Comparison of ENCODE assay signal across 24 cellular contexts in the genomic region with DNA sequence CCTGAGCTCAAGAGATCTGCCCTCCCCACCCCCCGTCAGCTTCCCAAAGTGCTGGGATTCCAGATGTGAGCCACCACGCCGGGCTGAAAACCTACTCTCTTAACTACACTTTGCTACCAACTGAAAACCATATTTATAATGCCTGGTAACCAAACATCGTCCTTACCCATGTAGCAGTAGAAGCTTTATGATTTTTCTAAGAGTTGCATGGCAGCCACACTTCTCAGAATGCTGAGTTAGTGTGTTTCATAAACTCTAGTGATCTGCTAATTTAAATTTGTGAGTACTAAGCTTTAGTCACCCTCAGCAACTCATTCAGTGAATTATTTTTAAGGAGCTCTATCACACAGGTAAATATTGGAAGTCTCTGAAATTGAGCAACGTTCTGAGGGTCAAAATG.
"Had no signal": no experiment of that assay in that cellular context is flagged by ENCODE, and none has a peak within 500 bp of the region (broad histone marks: within the 10 kb centered on the region; RNA-seq: fewer than 3 reads in every experiment).

No MANE protein-coding gene starts in this region.

- H3K27ac Mint-ChIP-seq: dendritic cell treated with granulocyte-macrophage colony-stimulating factor and Interleukin-4, amounts not matched to agents 40 ng/mL and 50 ng/mL, for 4 days; effector memory CD8-positive, alpha-beta T cell; naive thymus-derived CD4-positive, alpha-beta T cell had no signal

- DNase-seq: colonic mucosa; cortex of kidney; effector CD8-positive, alpha-beta T cell; effector memory CD8-positive, alpha-beta T cell; erythroblast; esophagus squamous epithelium; foreskin fibroblast; foreskin melanocyte; gastrocnemius medialis; glutamatergic neuron; head of caudate nucleus; heart right ventricle; hippocampal formation; left cardiac atrium; left lung; left ventricle myocardium superior; lower lobe of right lung; mesenchymal stem cell; midbrain; naive thymus-derived CD4-positive, alpha-beta T cell had no signal

- H3K27ac ChIP-seq: colonic mucosa, epithelial cell of prostate, esophagus squamous epithelium, gastrocnemius medialis, heart right ventricle, left lung, lower lobe of right lung had no signal

- H3K4me3 ChIP-seq: colonic mucosa, esophagus squamous epithelium, gastrocnemius medialis, heart right ventricle, left lung, lower lobe of right lung had no signal

- H3K9me3 Mint-ChIP-seq: dendritic cell treated with granulocyte-macrophage colony-stimulating factor and Interleukin-4, amounts not matched to agents 40 ng/mL and 50 ng/mL, for 4 days; effector memory CD8-positive, alpha-beta T cell had no signal

- H3K9me3 ChIP-seq: colonic mucosa, esophagus squamous epithelium, gastrocnemius medialis, left lung had no signal

- H3K4me1 ChIP-seq: colonic mucosa, esophagus squamous epithelium, gastrocnemius medialis, heart right ventricle, left lung, lower lobe of right lung had no signal

- H3K27me3 ChIP-seq: colonic mucosa, gastrocnemius medialis had no signal

- H3K36me3 ChIP-seq: colonic mucosa, esophagus squamous epithelium, gastrocnemius medialis, heart right ventricle, left lung, lower lobe of right lung had no signal

- FAIRE-seq: islet of Langerhans, keratinocyte had no signal

- H3K27me3 Mint-ChIP-seq: dendritic cell treated with granulocyte-macrophage colony-stimulating factor and Interleukin-4, amounts not matched to agents 40 ng/mL and 50 ng/mL, for 4 days had no signal

- H3K4me3 Mint-ChIP-seq: dendritic cell treated with granulocyte-macrophage colony-stimulating factor and Interleukin-4, amounts not matched to agents 40 ng/mL and 50 ng/mL, for 4 days; effector memory CD8-positive, alpha-beta T cell; naive thymus-derived CD4-positive, alpha-beta T cell had no signal
